In the genomic region with DNA sequence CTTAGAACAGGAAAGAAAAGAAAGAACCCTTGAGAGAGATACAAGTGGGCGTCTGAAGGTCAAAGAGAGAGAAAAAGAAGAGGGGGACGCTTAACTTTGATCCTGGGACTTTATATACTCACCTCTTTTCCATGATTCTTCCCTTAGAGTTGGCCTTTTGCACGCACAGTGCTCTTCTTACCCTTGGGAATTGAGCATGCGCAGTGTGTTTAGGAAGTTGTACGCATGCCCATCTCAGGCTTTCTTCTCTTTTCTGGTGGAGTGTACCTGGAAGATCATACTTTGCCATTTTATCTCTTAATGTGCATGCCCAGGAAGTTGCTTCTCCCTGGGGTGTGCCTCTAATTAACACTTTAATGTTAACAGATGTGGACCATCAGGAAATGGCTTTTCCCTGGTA, we compare ENCODE assay signal across 31 cellular contexts.
"Had no signal": no experiment of that assay in that cellular context is flagged by ENCODE, and none has a peak within 500 bp of the region (broad histone marks: within the 10 kb centered on the region; RNA-seq: fewer than 3 reads in every experiment).

No MANE protein-coding gene starts in this region.

- H3K36me3 ChIP-seq: brain microvascular endothelial cell, cardiac muscle cell, WERI-Rb-1 had no signal

- H3K4me3 ChIP-seq: cardiac muscle cell, PC-9 had no signal

- DNase-seq: activated CD4-positive, alpha-beta memory T cell treated with anti-CD3 and anti-CD28 coated beads, Interleukin-2, amount 10 ng/mL, durations not matched to agents 7 days and 5 days; activated CD4-positive, alpha-beta T cell treated with anti-CD3 and anti-CD28 coated beads for 1 hour; activated CD4-positive, alpha-beta T cell treated with anti-CD3 and anti-CD28 coated beads for 48 hours; activated CD4-positive, CD25-positive, alpha-beta regulatory T cell; activated CD8-positive, alpha-beta memory T cell treated with anti-CD3 and anti-CD28 coated beads for 24 hours; activated effector memory CD4-positive, alpha-beta T cell treated with anti-CD3 and anti-CD28 coated beads, Interleukin-2, amount 50 U/mL, for 16 hours; activated naive CD4-positive, alpha-beta T cell; activated naive CD4-positive, alpha-beta T cell treated with anti-CD3 and anti-CD28 coated beads, Interleukin-2, amount 50 U/mL, for 16 hours; activated naive CD8-positive, alpha-beta T cell treated with anti-CD3 and anti-CD28 coated beads for 36 hours; activated T-cell treated with anti-CD3 and anti-CD28 coated beads, Interleukin-2, amount 50 U/mL, for 1 hour; activated T-cell treated with anti-CD3 and anti-CD28 coated beads, Interleukin-2, amount 50 U/mL, for 72 hours; amniotic stem cell; aorta; brain microvascular endothelial cell; NCI-H1105; NCI-H1417 treated with DMSO at 0.1 percent for 48 hours; NCI-H187 treated with DMSO at 0.1 percent for 48 hours; NCI-H2081; NCI-H226; NCI-H446 treated with DMSO at 0.1 percent for 48 hours; NCI-H524; PC-9; SIG-M5; T1000; WERI-Rb-1 had no signal

- H2AFZ ChIP-seq: PC-9 had no signal

- ATAC-seq: activated T-cell treated with anti-CD3 and anti-CD28 coated beads, Interleukin-2, amount 50 U/mL, for 72 hours; activated T-helper 17 cell treated with anti-CD3 and anti-CD28 coated beads, Interleukin-2, amount 50 U/mL, for 72 hours; Right ventricle myocardium inferior had no signal

- H3K4me2 ChIP-seq: KMS-11, PC-9 had no signal

- H3K27ac ChIP-seq: brain microvascular endothelial cell, cardiac muscle cell, KMS-11, PC-9, RWPE1, WERI-Rb-1 had no signal

- H3K27me3 ChIP-seq: brain microvascular endothelial cell had no signal

- H3K9ac ChIP-seq: KMS-11 had no signal

- FAIRE-seq: RCC 7860 had no signal
